ENCODE assay signal across 8 cellular contexts in the genomic region with DNA sequence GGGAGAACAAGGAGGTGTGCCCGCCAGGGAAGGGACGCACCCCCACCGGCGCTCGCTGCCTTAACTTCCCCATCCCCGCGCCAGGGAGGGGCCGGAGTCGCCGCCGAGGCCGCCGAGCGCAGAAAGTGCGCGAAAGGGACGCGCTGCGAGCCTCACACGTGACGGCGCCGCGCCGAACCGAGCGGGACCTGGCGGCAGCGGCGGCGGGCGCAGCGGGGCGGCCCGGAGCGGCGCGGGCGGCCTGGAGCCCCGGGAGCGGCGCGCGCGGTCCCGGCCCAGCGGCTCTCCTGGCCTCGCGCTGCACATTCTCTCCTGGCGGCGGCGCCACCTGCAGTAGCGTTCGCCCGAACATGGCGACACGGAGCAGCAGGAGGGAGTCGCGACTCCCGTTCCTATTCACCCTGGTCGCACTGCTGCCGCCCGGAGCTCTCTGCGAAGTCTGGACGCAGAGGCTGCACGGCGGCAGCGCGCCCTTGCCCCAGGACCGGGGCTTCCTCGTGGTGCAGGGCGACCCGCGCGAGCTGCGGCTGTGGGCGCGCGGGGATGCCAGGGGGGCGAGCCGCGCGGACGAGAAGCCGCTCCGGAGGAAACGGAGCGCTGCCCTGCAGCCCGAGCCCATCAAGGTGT. TPM values are rescaled to one million over a fixed set of nuclear protein-coding genes. Genes with fewer than 3 reads are reported as not detected.
DNase-seq lines count a peak whose midpoint lies in the region; ATAC-seq, FAIRE-seq and TF ChIP-seq lines count a peak whose summit lies in the region.

A gene with protein sequence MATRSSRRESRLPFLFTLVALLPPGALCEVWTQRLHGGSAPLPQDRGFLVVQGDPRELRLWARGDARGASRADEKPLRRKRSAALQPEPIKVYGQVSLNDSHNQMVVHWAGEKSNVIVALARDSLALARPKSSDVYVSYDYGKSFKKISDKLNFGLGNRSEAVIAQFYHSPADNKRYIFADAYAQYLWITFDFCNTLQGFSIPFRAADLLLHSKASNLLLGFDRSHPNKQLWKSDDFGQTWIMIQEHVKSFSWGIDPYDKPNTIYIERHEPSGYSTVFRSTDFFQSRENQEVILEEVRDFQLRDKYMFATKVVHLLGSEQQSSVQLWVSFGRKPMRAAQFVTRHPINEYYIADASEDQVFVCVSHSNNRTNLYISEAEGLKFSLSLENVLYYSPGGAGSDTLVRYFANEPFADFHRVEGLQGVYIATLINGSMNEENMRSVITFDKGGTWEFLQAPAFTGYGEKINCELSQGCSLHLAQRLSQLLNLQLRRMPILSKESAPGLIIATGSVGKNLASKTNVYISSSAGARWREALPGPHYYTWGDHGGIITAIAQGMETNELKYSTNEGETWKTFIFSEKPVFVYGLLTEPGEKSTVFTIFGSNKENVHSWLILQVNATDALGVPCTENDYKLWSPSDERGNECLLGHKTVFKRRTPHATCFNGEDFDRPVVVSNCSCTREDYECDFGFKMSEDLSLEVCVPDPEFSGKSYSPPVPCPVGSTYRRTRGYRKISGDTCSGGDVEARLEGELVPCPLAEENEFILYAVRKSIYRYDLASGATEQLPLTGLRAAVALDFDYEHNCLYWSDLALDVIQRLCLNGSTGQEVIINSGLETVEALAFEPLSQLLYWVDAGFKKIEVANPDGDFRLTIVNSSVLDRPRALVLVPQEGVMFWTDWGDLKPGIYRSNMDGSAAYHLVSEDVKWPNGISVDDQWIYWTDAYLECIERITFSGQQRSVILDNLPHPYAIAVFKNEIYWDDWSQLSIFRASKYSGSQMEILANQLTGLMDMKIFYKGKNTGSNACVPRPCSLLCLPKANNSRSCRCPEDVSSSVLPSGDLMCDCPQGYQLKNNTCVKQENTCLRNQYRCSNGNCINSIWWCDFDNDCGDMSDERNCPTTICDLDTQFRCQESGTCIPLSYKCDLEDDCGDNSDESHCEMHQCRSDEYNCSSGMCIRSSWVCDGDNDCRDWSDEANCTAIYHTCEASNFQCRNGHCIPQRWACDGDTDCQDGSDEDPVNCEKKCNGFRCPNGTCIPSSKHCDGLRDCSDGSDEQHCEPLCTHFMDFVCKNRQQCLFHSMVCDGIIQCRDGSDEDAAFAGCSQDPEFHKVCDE (N-terminal part only) (plus strand): TSS at position 333 of the 627 bp plus-strand sequence. CDS start 18 bp downstream, at position 351.

- H3K27ac ChIP-seq in BLaER1: peak within 1 kb of the TSS; percentile 63
- peak within 1 kb of the TSS; percentile 98 for H3K27ac ChIP-seq in OCI-LY1 (ENCODE audit: low read depth, low read length, poor library complexity, severe bottlenecking)
- H3K27ac ChIP-seq in thyroid gland: peak within 1 kb of the TSS; percentile 63 to 75 (median 74)

- H2AFZ ChIP-seq in OCI-LY1 (ENCODE audit: low read length) (no peak within 1 kb of the TSS), neuron (ENCODE audit: low read depth, low read length) (peak within 1 kb of the TSS; percentile 67)

- no peaks in the 10 kb centered on the region for H3K9me3 ChIP-seq in BLaER1
- no peaks in the 10 kb centered on the region for H3K9me3 ChIP-seq in OCI-LY1 (ENCODE audit: low read length)
- no peaks in the 10 kb centered on the region for H3K9me3 ChIP-seq in neuron (ENCODE audit: low read length)
- no peaks in the 10 kb centered on the region for H3K9me3 ChIP-seq in thyroid gland

- H3K9me2 ChIP-seq in OCI-LY1 (ENCODE audit: low read depth, low read length): no peaks in the 10 kb centered on the region

- H3K4me1 ChIP-seq in BLaER1 (peaks cover 23% of the 10 kb centered on the region), OCI-LY1 (ENCODE audit: insufficient read depth, low read length, severe bottlenecking) (peaks cover 84% of the 10 kb centered on the region), neuron (ENCODE audit: insufficient read depth, low read length) (peaks cover 32% of the 10 kb centered on the region), thyroid gland (peaks cover 13 to 15% of the 10 kb centered on the region in 2 donors)

- H3K4me2 ChIP-seq in BLaER1 (peak within 1 kb of the TSS; percentile 98), OCI-LY1 (ENCODE audit: low read length) (peak within 1 kb of the TSS; percentile 97)

- FAIRE-seq in frontal cortex (lab: Jason Lieb, UNC): no peak

- H4K20me1 ChIP-seq in BLaER1: no peaks in the 10 kb centered on the region
- H4K20me1 ChIP-seq in OCI-LY1 (ENCODE audit: insufficient read depth, low read length): no peaks in the 10 kb centered on the region

- DNase-seq in activated gamma-delta T cell treated with anti-CD3 and anti-CD28 coated beads, Interleukin-2, amount 50 U/mL, for 16 hours (ENCODE audit: low read depth): peak; percentile 49
- DNase-seq in frontal cortex (ENCODE audit: low spot score in 2 of 2): peak; percentile 78 to 86
- DNase-seq in thyroid gland: peak; percentile 83 to 87

- TF ChIP-seq POLR2A in thyroid gland (IDR thresholded peaks at IDR 0.05): peak in 1 of 2 donors; percentile 66

- peak; percentile 39 for ATAC-seq in GM19025 (IDR thresholded peaks at IDR 0.05; ENCODE audit: low read depth, unreplicated experiment)
- ATAC-seq in HG03439 (IDR thresholded peaks at IDR 0.05; ENCODE audit: unreplicated experiment): peak; percentile 64

- H3K36me3 ChIP-seq in BLaER1: no peaks in the 10 kb centered on the region
- H3K36me3 ChIP-seq in OCI-LY1 (ENCODE audit: insufficient read depth, low read length): peaks cover 22% of the 10 kb centered on the region; the same call in 1 of the 2 replicates
- H3K36me3 ChIP-seq in neuron (ENCODE audit: insufficient read depth, low read length): no peaks in the 10 kb centered on the region
- H3K36me3 ChIP-seq in thyroid gland: no peaks in the 10 kb centered on the region

- intact Hi-C loops in thyroid gland (cut with DNase I): loop anchor here (10.0 kb wide), 1 partner anchor 123 kb away; no protein-coding TSS in a partner anchor

- H3F3A ChIP-seq in OCI-LY1 (ENCODE audit: insufficient read depth, low read length): peaks cover 17% of the 10 kb centered on the region

- H3K4me3 ChIP-seq in BLaER1: peak within 1 kb of the TSS; percentile 83
- peak within 1 kb of the TSS; percentile 97 for H3K4me3 ChIP-seq in OCI-LY1 (ENCODE audit: low read depth, low read length, poor library complexity, severe bottlenecking)
- H3K4me3 ChIP-seq in neuron (ENCODE audit: low read length): peak within 1 kb of the TSS; percentile 76
- peak within 1 kb of the TSS; percentile 51 to 68 (median 64) for H3K4me3 ChIP-seq in thyroid gland (replicated peaks in 1 of 3)

- H3K9ac ChIP-seq in BLaER1 (peak within 1 kb of the TSS; percentile 77), OCI-LY1 (ENCODE audit: low read length) (peak within 1 kb of the TSS; percentile 97)

- 0 to 1% methylated on average over 6 to 18 of the region's 89 CpGs for WGBS in thyroid gland, 2 donors

- H3K79me2 ChIP-seq in OCI-LY1 (ENCODE audit: insufficient read depth, low read length): peaks cover 49% of the 10 kb centered on the region

- H3K27me3 ChIP-seq in BLaER1 (peaks cover 50% of the 10 kb centered on the region), OCI-LY1 (ENCODE audit: insufficient read depth, low read length) (no peaks in the 10 kb centered on the region), neuron (ENCODE audit: insufficient read depth, low read length) (no peaks in the 10 kb centered on the region), thyroid gland (no peaks in the 10 kb centered on the region)

- TF ChIP-seq CTCF in OCI-LY1 (IDR thresholded peaks at IDR 0.05; ENCODE audit: low read length) (peak; percentile 43; the same call in 1 of the 2 replicates), thyroid gland (IDR thresholded peaks at IDR 0.05) (peak in 4 of 6 experiments; percentile 43 to 83 (median 76))

RNA-seq across cellular contexts. Expression of the gene that starts here (rescaled TPM):
- total RNA-seq in frontal cortex (42.8 TPM), thyroid gland (10 to 100 TPM; 19.6 to 73.8 (median 53.6) TPM)

Comparison
In these comparisons a context has a peak if more than half of its experiments do, and no peak if none do; other contexts are left out.
1. Peak in every context shown above with its lines: DNase-seq, ATAC-seq, H3K4me3 ChIP-seq and H3K27ac ChIP-seq.